ENCODE assay signal across 1 cellular context in genomic region chr2:45651415-45652089, GRCh38.
TF ChIP-seq lines count a peak whose summit lies in the region.

Gene PRKCE (plus strand): TSS chr2:45651675.

TF ChIP-seq in GM12878, 131 proteins besides CTCF, POLR2A, EP300 and RAD21 (continued from another document):
- TF ChIP-seq REST (IDR thresholded peaks at IDR 0.05; ENCODE audit: low read depth, low read length) (no peak), IKZF2 (IDR thresholded peaks at IDR 0.05) (peak in 1 of 2 experiments; percentile 6; a peak in 1 of 4 replicates), BMI1 (IDR thresholded peaks at IDR 0.05; ENCODE audit: borderline replicate concordance) (no peak), CREM (IDR thresholded peaks at IDR 0.05; ENCODE audit: low read depth) (no peak), WRNIP1 (IDR thresholded peaks at IDR 0.05; ENCODE audit: borderline replicate concordance, low read depth, low read length) (no peak), DPF2 (IDR thresholded peaks at IDR 0.05) (no peak), HDAC6 (IDR thresholded peaks at IDR 0.05; ENCODE audit: unreplicated experiment) (peak; percentile 74), MEF2A (IDR thresholded peaks at IDR 0.05; ENCODE audit: insufficient read depth, low read depth, low read length) (no peak), FOXK2 (IDR thresholded peaks at IDR 0.05) (no peak), MXI1 (IDR thresholded peaks at IDR 0.05; ENCODE audit: low read depth, low read length) (peak; percentile 46; the same call in 1 of the 2 replicates), CHD2 (IDR thresholded peaks at IDR 0.05; ENCODE audit: borderline replicate concordance, low read depth, low read length) (no peak)
